In the genomic region with DNA sequence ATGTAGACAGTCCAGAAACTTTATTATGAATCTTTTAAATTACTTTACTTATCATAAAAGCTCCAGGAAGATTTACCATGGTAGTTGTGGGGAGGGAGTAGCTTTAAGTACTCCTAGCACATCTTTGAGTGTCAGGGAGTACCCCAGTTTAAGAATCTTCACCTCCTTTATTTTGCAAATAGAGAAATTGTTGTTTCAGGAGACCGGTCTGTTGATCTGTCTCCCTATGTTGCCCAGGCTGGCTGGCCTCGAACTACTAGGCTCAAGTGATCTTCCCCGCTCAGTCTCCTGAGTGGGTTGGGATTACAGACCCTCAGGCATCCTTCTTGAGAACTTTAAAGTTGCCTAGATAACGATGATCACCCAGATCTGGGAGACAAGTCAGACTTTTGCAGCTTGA, we compare ENCODE assay signal across 2 cellular contexts.
TF ChIP-seq lines count a peak whose summit lies in the region.

No MANE protein-coding gene starts in this region.

TF ChIP-seq in GM23338, 12 proteins besides CTCF, POLR2A, EP300 and RAD21:
- TF ChIP-seq ZNF331 (CRISPR knock-in tag; IDR thresholded peaks at IDR 0.05; ENCODE audit: low read depth) (no peak), JUNB (IDR thresholded peaks at IDR 0.05; ENCODE audit: unreplicated experiment) (no peak), POLR2AphosphoS5 (IDR thresholded peaks at IDR 0.05; ENCODE audit: low read depth) (no peak)

TF ChIP-seq in K562, 482 proteins besides CTCF, POLR2A, EP300 and RAD21:
- no peak for TF ChIP-seq FOXP4 (CRISPR knock-in tag; IDR thresholded peaks at IDR 0.05; ENCODE audit: borderline replicate concordance)
- no peak for TF ChIP-seq ZNF253 (CRISPR knock-in tag; conservative IDR thresholded peaks at IDR 0.05)
- TF ChIP-seq DACH1 (IDR thresholded peaks at IDR 0.05; ENCODE audit: partially characterized antibody) = no peak
- TF ChIP-seq CSDE1 (IDR thresholded peaks at IDR 0.05) = no peak
- no peak for TF ChIP-seq GABPA (tag; conservative IDR thresholded peaks at IDR 0.05; ENCODE audit: low read depth)
- TF ChIP-seq TFE3 (CRISPR knock-in tag; IDR thresholded peaks at IDR 0.05) = no peak
- no peak for TF ChIP-seq POLR2AphosphoS2 (IDR thresholded peaks at IDR 0.05; ENCODE audit: low read length)
- TF ChIP-seq ZNF395 (CRISPR knock-in tag; IDR thresholded peaks at IDR 0.05) = no peak
- no peak for TF ChIP-seq HDAC6 (IDR thresholded peaks at IDR 0.05; ENCODE audit: low read depth, low read length)
- TF ChIP-seq, protein P1, sequence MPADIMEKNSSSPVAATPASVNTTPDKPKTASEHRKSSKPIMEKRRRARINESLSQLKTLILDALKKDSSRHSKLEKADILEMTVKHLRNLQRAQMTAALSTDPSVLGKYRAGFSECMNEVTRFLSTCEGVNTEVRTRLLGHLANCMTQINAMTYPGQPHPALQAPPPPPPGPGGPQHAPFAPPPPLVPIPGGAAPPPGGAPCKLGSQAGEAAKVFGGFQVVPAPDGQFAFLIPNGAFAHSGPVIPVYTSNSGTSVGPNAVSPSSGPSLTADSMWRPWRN (IDR thresholded peaks at IDR 0.05; ENCODE audit: low read depth) = no peak
